8 cellular contexts compared by ENCODE assay signal in genomic region chr4:88007304-88008132, GRCh38. TPM values are rescaled to one million over a fixed set of nuclear protein-coding genes. Genes with fewer than 3 reads are reported as not detected.
A peak's percentile ranks its signal among the peaks of the same experiment; 100 is the strongest.
DNase-seq lines count a peak whose midpoint lies in the region; ATAC-seq and TF ChIP-seq lines count a peak whose summit lies in the region.

TSS of gene PKD2 (plus strand) at chr4:88007635. CDS start at chr4:88007734, 99 bp downstream.

- peaks cover 54% of the 10 kb centered on the region for H3K4me1 Mint-ChIP-seq in neural crest cell

- H3K27me3 Mint-ChIP-seq in neural crest cell (ENCODE audit: low read depth), result peaks cover 6% of the 10 kb centered on the region

- peak within 1 kb of the TSS; percentile 91 for H3K4me3 ChIP-seq in RWPE2 (ENCODE audit: severe bottlenecking)
- H3K4me3 ChIP-seq in fibroblast of villous mesenchyme (ENCODE audit: low read depth, low read length), result peak within 1 kb of the TSS; percentile 83
- H3K4me3 ChIP-seq in stomach smooth muscle (ENCODE audit: low read length in 2 of 2), result peak within 1 kb of the TSS; percentile 49 to 86

- H3K4me1 ChIP-seq in RWPE2 (ENCODE audit: insufficient read depth, poor library complexity, severe bottlenecking) (peaks cover 22% of the 10 kb centered on the region), stomach smooth muscle (ENCODE audit: control insufficient read depth, insufficient read depth, low read length) (peaks cover 30% of the 10 kb centered on the region)

- H3K9me3 ChIP-seq in RWPE2 (ENCODE audit: severe bottlenecking) (no peaks in the 10 kb centered on the region), stomach smooth muscle (ENCODE audit: control insufficient read depth in 2 of 2, low read length in 2 of 2) (no peaks in the 10 kb centered on the region)

- peak within 1 kb of the TSS; percentile 94 for H3K27ac Mint-ChIP-seq in neural crest cell (ENCODE audit: unreplicated experiment)

- H3K9ac ChIP-seq in stomach smooth muscle (ENCODE audit: low read length in 2 of 2), result peak within 1 kb of the TSS; percentile 55 to 81

- peak; percentile 85 for ATAC-seq in GM21360 (IDR thresholded peaks at IDR 0.05; ENCODE audit: unreplicated experiment)
- ATAC-seq in RWPE2 (ENCODE audit: low read depth), result peak; percentile 89

- H3K27ac ChIP-seq in RWPE2 (ENCODE audit: poor library complexity, severe bottlenecking) (peak within 1 kb of the TSS; percentile 44), stomach smooth muscle (ENCODE audit: low read length) (peak within 1 kb of the TSS; percentile 75)

- TF ChIP-seq CTCF in RWPE2 (IDR thresholded peaks at IDR 0.05; ENCODE audit: poor library complexity, severe bottlenecking), result no peak
- no peak for TF ChIP-seq CTCF in fibroblast of villous mesenchyme (IDR thresholded peaks at IDR 0.05; ENCODE audit: insufficient read depth, low read depth, low read length)
- TF ChIP-seq CTCF in neural crest cell (conservative IDR thresholded peaks at IDR 0.05), result no peak

- no peaks in the 10 kb centered on the region for H3K36me3 Mint-ChIP-seq in neural crest cell (ENCODE audit: low read depth)

- H3K36me3 ChIP-seq in RWPE2 (ENCODE audit: low read depth) (0 out of 2 replicates have a peak, but pooled peaks cover 4% of the 10 kb centered on the region), stomach smooth muscle (ENCODE audit: control insufficient read depth in 2 of 2, insufficient read depth in 2 of 2, low read length in 2 of 2) (no peaks in the 10 kb centered on the region)

- peak within 1 kb of the TSS; percentile 98 for H3K4me3 Mint-ChIP-seq in neural crest cell

- DNase-seq in DMS114 treated with DMSO at 0.1 percent for 48 hours (lab: John Stamatoyannopoulos, UW; ENCODE audit: unreplicated experiment) (peak; percentile 16), HT1080 (ENCODE audit: low read depth) (peak; percentile 36), RWPE2 (ENCODE audit: low spot score) (peak; percentile 82), fibroblast of villous mesenchyme (ENCODE audit: low read depth) (peak; percentile 75), neural crest cell (ENCODE audit: low read depth, low spot score) (peak; percentile 66)
- DNase-seq in activated effector memory CD4-positive, alpha-beta T cell treated with anti-CD3 and anti-CD28 coated beads, Interleukin-2, amount 50 U/mL, for 16 hours, result peak; percentile 93

- H3K9me3 Mint-ChIP-seq in neural crest cell, result no peaks in the 10 kb centered on the region

- no peaks in the 10 kb centered on the region for H3K27me3 ChIP-seq in RWPE2 (ENCODE audit: insufficient read depth, poor library complexity, severe bottlenecking)
- H3K27me3 ChIP-seq in stomach smooth muscle (ENCODE audit: control insufficient read depth in 1 of 2, insufficient read depth in 2 of 2, low read length in 2 of 2), result no peaks in the 10 kb centered on the region

RNA-seq across cellular contexts. Expression of gene PKD2, which starts in this region (rescaled TPM):
- 14.2 and 18.3 TPM in 2 replicates for total RNA-seq in HT1080 (2014; rRNA removed; shearing (Covaris generic))
- polyA plus RNA-seq in HT1080 (2015; cell fraction: cytosol; rRNA removed), result 10.3 and 13.3 TPM in 2 replicates
- 25.2 and 28.2 TPM in 2 replicates for polyA plus RNA-seq in HT1080 (2015; cell fraction: nucleus; rRNA removed)
- 110 and 161 TPM in 2 replicates for total RNA-seq in fibroblast of villous mesenchyme
- total RNA-seq in neural crest cell, result 37.3 and 37.9 TPM in 2 replicates

Comparison
In these comparisons a context has a peak if more than half of its experiments do, and no peak if none do; other contexts are left out.
1. Peak in every context shown above with its lines: DNase-seq, ATAC-seq, H3K4me3 ChIP-seq and H3K27ac ChIP-seq.
2. DNase-seq: peak in every context shown above with its lines; median percentile 93 in activated effector memory CD4-positive, alpha-beta T cell treated with anti-CD3 and anti-CD28 coated beads, Interleukin-2, amount 50 U/mL, for 16 hours; 82 in RWPE2; 75 in fibroblast of villous mesenchyme; 66 in neural crest cell; 36 in HT1080; 16 in DMS114 treated with DMSO at 0.1 percent for 48 hours.